ENCODE assay signal across 39 cellular contexts in the genomic region with DNA sequence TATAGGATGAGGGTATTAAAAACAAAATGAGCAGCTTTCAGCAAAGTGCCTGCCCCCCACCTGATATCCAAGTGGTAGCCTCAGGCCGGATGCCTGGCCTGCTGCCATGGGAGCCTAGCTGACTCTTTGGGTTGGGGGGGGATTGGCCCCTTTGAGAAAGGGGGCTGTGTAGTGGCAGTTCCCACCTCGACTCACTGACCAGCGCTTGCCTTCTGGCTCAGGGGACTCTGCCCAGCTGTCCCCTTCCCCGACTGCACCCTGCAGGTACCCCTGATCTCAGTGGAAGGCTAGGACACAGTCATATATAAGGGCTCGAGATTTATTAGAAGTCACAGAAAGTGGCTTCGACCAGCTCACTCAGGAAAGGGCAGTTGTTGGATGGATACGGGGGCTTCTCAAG. TPM values are rescaled to one million over a fixed set of nuclear protein-coding genes. Genes with fewer than 3 reads are reported as not detected.
"Had no signal": no experiment of that assay in that cellular context is flagged by ENCODE, and none has a peak within 500 bp of the region (broad histone marks: within the 10 kb centered on the region; RNA-seq: fewer than 3 reads in every experiment).

No MANE protein-coding gene starts in this region.

- H3K4me3 ChIP-seq: cardiac muscle cell, Peyer's patch had no signal

- ATAC-seq: activated naive CD8-positive, alpha-beta T cell treated with anti-CD3 and anti-CD28 coated beads, Interleukin-2, amount 50 U/mL, for 24 hours; PC-3; Right ventricle myocardium inferior; SK-N-SH treated with all-trans-retinoic acid at 6 μM for 48 hours; T-cell; T-helper 17 cell had no signal

- H3K4me3 Mint-ChIP-seq: activated B cell treated with CpG ODN at 0.5 μM for 24 hours; activated CD4-positive, alpha-beta memory T cell treated with anti-CD3 and anti-CD28 coated beads for 36 hours; activated naive CD4-positive, alpha-beta T cell treated with anti-CD3 and anti-CD28 coated beads, Interleukin-2, amount 10 ng/mL, durations not matched to agents 7 days and 5 days; activated naive CD8-positive, alpha-beta T cell; activated naive CD8-positive, alpha-beta T cell treated with anti-CD3 and anti-CD28 coated beads, Interleukin-2, amount 50 U/mL, for 24 hours; central memory CD8-positive, alpha-beta T cell; T-cell; T-helper 17 cell had no signal

- H3K27ac Mint-ChIP-seq: activated B cell treated with CpG ODN at 0.5 μM for 24 hours; activated CD4-positive, alpha-beta memory T cell treated with anti-CD3 and anti-CD28 coated beads for 36 hours; activated naive CD4-positive, alpha-beta T cell treated with anti-CD3 and anti-CD28 coated beads, Interleukin-2, amount 10 ng/mL, durations not matched to agents 7 days and 5 days; activated naive CD8-positive, alpha-beta T cell; activated naive CD8-positive, alpha-beta T cell treated with anti-CD3 and anti-CD28 coated beads, Interleukin-2, amount 50 U/mL, for 24 hours; T-cell; T-helper 17 cell had no signal

- DNase-seq: activated B cell treated with CpG ODN at 0.5 μM for 24 hours; activated CD4-positive, alpha-beta memory T cell treated with anti-CD3 and anti-CD28 coated beads for 36 hours; activated CD4-positive, alpha-beta T cell treated with anti-CD3 and anti-CD28 coated beads for 4 hours; activated CD4-positive, alpha-beta T cell treated with anti-CD3 and anti-CD28 coated beads, Interleukin-2, amount 50 U/mL, for 1 hour; activated CD4-positive, CD25-positive, alpha-beta regulatory T cell treated with anti-CD3 and anti-CD28 coated beads, Interleukin-2, amount 50 U/mL, for 72 hours; activated effector memory CD4-positive, alpha-beta T cell treated with Interleukin-2 at 50 U/mL for 16 hours; activated naive CD4-positive, alpha-beta T cell treated with anti-CD3 and anti-CD28 coated beads, Interleukin-2, amount 10 ng/mL, durations not matched to agents 7 days and 5 days; activated naive CD8-positive, alpha-beta T cell treated with anti-CD3 and anti-CD28 coated beads, Interleukin-2, amount 50 U/mL, for 24 hours; activated T-cell treated with anti-CD3 and anti-CD28 coated beads for 4 hours; activated T-cell treated with anti-CD3 and anti-CD28 coated beads, Interleukin-2, amount 50 U/mL, for 48 hours; anterior cingulate cortex; brain microvascular endothelial cell; Karpas-422; KBM-7; MV-4-11; NCI-H1092; NCI-H1436 treated with DMSO at 0.1 percent for 48 hours; NCI-H1694 treated with DMSO at 0.1 percent for 48 hours; NCI-H2029; NCI-H345; NCI-H526; NCI-H748 treated with DMSO at 0.1 percent for 48 hours; NK-92 treated with Interleukin-12 subunit alpha and Interleukin-12 subunit beta, amount 100 ng/mL, for 24 hours; PC-3; Peyer's patch; RPMI8226; SIG-M5; T-cell; T-helper 17 cell; T-helper 9 cell had no signal

- H3K9me3 Mint-ChIP-seq: activated B cell treated with CpG ODN at 0.5 μM for 24 hours; activated CD4-positive, alpha-beta memory T cell treated with anti-CD3 and anti-CD28 coated beads for 36 hours; activated naive CD4-positive, alpha-beta T cell treated with anti-CD3 and anti-CD28 coated beads, Interleukin-2, amount 10 ng/mL, durations not matched to agents 7 days and 5 days; activated naive CD8-positive, alpha-beta T cell treated with anti-CD3 and anti-CD28 coated beads, Interleukin-2, amount 50 U/mL, for 24 hours; central memory CD8-positive, alpha-beta T cell; T-cell had no signal

- H3K27ac ChIP-seq: brain microvascular endothelial cell, cardiac muscle cell, Peyer's patch, VCaP had no signal

- H3K9me3 ChIP-seq: Peyer's patch had no signal

- H3K36me3 Mint-ChIP-seq: activated CD4-positive, alpha-beta memory T cell treated with anti-CD3 and anti-CD28 coated beads for 36 hours; activated naive CD4-positive, alpha-beta T cell treated with anti-CD3 and anti-CD28 coated beads, Interleukin-2, amount 10 ng/mL, durations not matched to agents 7 days and 5 days; activated naive CD8-positive, alpha-beta T cell; T-cell had no signal

- H3K36me3 ChIP-seq: brain microvascular endothelial cell, cardiac muscle cell, Peyer's patch had no signal

RNA-seq across cellular contexts. Expression of gene NEUROG1, which starts 1.5 kb away (rescaled TPM):
- total RNA-seq: activated B cell treated with CpG ODN at 0.5 μM for 24 hours; activated CD4-positive, alpha-beta memory T cell treated with anti-CD3 and anti-CD28 coated beads for 36 hours; cardiac muscle cell; MCF 10A; NCI-H460; PC-3; Peyer's patch; Right ventricle myocardium inferior; SK-MEL-5; T-cell; T-helper 17 cell had no signal

RNA-seq across cellular contexts. Expression of gene CXCL14, which starts 41.5 kb away (rescaled TPM):
- total RNA-seq: activated B cell treated with CpG ODN at 0.5 μM for 24 hours; activated CD4-positive, alpha-beta memory T cell treated with anti-CD3 and anti-CD28 coated beads for 36 hours; MCF 10A; PC-3; SK-MEL-5; T-cell; T-helper 17 cell had no signal
